Comparison of ENCODE assay signal across 9 cellular contexts in genomic region chr11:64659417-64660144, GRCh38.
DNase-seq lines count a peak whose midpoint lies in the region; ATAC-seq, FAIRE-seq and TF ChIP-seq lines count a peak whose summit lies in the region.
"Had no signal": no experiment of that assay in that cellular context is flagged by ENCODE, and none has a peak within 500 bp of the region (broad histone marks: within the 10 kb centered on the region; RNA-seq: fewer than 3 reads in every experiment).

No MANE protein-coding gene starts in this region.

- H3K9me3 Mint-ChIP-seq in activated naive CD8-positive, alpha-beta T cell treated with anti-CD3 and anti-CD28 coated beads, Interleukin-2, amount 50 U/mL, for 24 hours = no peaks in the 10 kb centered on the region

- H3K4me3 ChIP-seq in left lung = no peak overlapping the region

- in situ Hi-C loops in ACHN (cut with HindIII; ENCODE audit: low pct_ligation_motif_present, low pct_unique_long_range_greater_than_20kb, low sequenced_read_pairs) = no loop called here

- no peak overlapping the region for H3K27ac Mint-ChIP-seq in activated naive CD8-positive, alpha-beta T cell treated with anti-CD3 and anti-CD28 coated beads, Interleukin-2, amount 50 U/mL, for 24 hours
- H3K27ac Mint-ChIP-seq: activated CD8-positive, alpha-beta T cell treated with anti-CD3 and anti-CD28 coated beads, Interleukin-2, amount 10 ng/mL, durations not matched to agents 7 days and 5 days had no signal

- TF ChIP-seq CTCF in left lung (IDR thresholded peaks at IDR 0.05) = no peak

- no peak overlapping the region for H3K27ac ChIP-seq in left lung

- peaks cover 0 to 6% of the 10 kb centered on the region in 2 donors for H3K27me3 ChIP-seq in left lung

- peaks cover 7% of the 10 kb centered on the region for H3K4me1 Mint-ChIP-seq in activated naive CD8-positive, alpha-beta T cell treated with anti-CD3 and anti-CD28 coated beads, Interleukin-2, amount 50 U/mL, for 24 hours

- H3K27me3 Mint-ChIP-seq in activated naive CD8-positive, alpha-beta T cell treated with anti-CD3 and anti-CD28 coated beads, Interleukin-2, amount 50 U/mL, for 24 hours = peaks cover 2% of the 10 kb centered on the region

- FAIRE-seq in HTR-8/SVneo (lab: Jason Lieb, UNC) = no peak

- intact Hi-C loops in left lung (cut with DNase I) = no loop called here

- peak; percentile 31 for DNase-seq in ACHN
- peak; percentile 75 for DNase-seq in HTR-8/SVneo (ENCODE audit: insufficient read length, low spot score)
- DNase-seq in astrocyte of the hippocampus (ENCODE audit: low read depth, low spot score) = peak; percentile 52
- DNase-seq in left lung = no peak
- DNase-seq in cerebellum (ENCODE audit: low spot score) = no peak
- no peak for DNase-seq in stimulated activated naive CD8-positive, alpha-beta T cell treated with anti-CD3 and anti-CD28 coated beads, Interleukin-15, Interleukin-2, amounts not matched to agents 100 U/mL and 50 U/mL, for 24 hours
- no peak for DNase-seq in activated naive CD8-positive, alpha-beta T cell treated with anti-CD3 and anti-CD28 coated beads, Interleukin-2, amount 50 U/mL, for 24 hours
- DNase-seq: activated CD8-positive, alpha-beta T cell treated with anti-CD3 and anti-CD28 coated beads, Interleukin-2, amount 10 ng/mL, durations not matched to agents 7 days and 5 days had no signal

- no peaks in the 10 kb centered on the region for H3K9me3 ChIP-seq in left lung

- no peaks in the 10 kb centered on the region for H3K36me3 ChIP-seq in left lung

- no peak overlapping the region for H3K4me3 Mint-ChIP-seq in activated naive CD8-positive, alpha-beta T cell treated with anti-CD3 and anti-CD28 coated beads, Interleukin-2, amount 50 U/mL, for 24 hours
- H3K4me3 Mint-ChIP-seq: activated CD8-positive, alpha-beta T cell treated with anti-CD3 and anti-CD28 coated beads, Interleukin-2, amount 10 ng/mL, durations not matched to agents 7 days and 5 days had no signal

- peaks cover 0 to 23% of the 10 kb centered on the region in 2 donors for H3K4me1 ChIP-seq in left lung

- ATAC-seq in left lung (peak; percentile 45), GM19397 (IDR thresholded peaks at IDR 0.05; ENCODE audit: unreplicated experiment) (no peak)
- ATAC-seq in stimulated activated naive CD8-positive, alpha-beta T cell treated with anti-CD3 and anti-CD28 coated beads, Interleukin-15, Interleukin-2, amounts not matched to agents 100 U/mL and 50 U/mL, for 24 hours = no peak
- no peak for ATAC-seq in activated naive CD8-positive, alpha-beta T cell treated with anti-CD3 and anti-CD28 coated beads, Interleukin-2, amount 50 U/mL, for 24 hours
- ATAC-seq: activated CD8-positive, alpha-beta T cell treated with anti-CD3 and anti-CD28 coated beads, Interleukin-2, amount 10 ng/mL, durations not matched to agents 7 days and 5 days had no signal

- H3K36me3 Mint-ChIP-seq in activated naive CD8-positive, alpha-beta T cell treated with anti-CD3 and anti-CD28 coated beads, Interleukin-2, amount 50 U/mL, for 24 hours (ENCODE audit: low read depth) = no peaks in the 10 kb centered on the region

Comparison
In these comparisons a context has a peak if more than half of its experiments do, and no peak if none do; other contexts are left out.
1. DNase-seq: peak in ACHN (single experiment), HTR-8/SVneo (single experiment) and astrocyte of the hippocampus (single experiment); none in left lung (0 of 2), cerebellum (single experiment), stimulated activated naive CD8-positive, alpha-beta T cell treated with anti-CD3 and anti-CD28 coated beads, Interleukin-15, Interleukin-2, amounts not matched to agents 100 U/mL and 50 U/mL, for 24 hours (single experiment) and activated naive CD8-positive, alpha-beta T cell treated with anti-CD3 and anti-CD28 coated beads, Interleukin-2, amount 50 U/mL, for 24 hours (single experiment).